In genomic region chr1:245609354-245609753, GRCh38 we compare ENCODE assay signal across 10 cellular contexts.
"Had no signal": no experiment of that assay in that cellular context is flagged by ENCODE, and none has a peak within 500 bp of the region (broad histone marks: within the 10 kb centered on the region; RNA-seq: fewer than 3 reads in every experiment).

No MANE protein-coding gene starts in this region.

- H3K9me3 ChIP-seq: psoas muscle had no signal

- H3K4me3 ChIP-seq: psoas muscle had no signal

- DNase-seq: activated CD4-positive, alpha-beta memory T cell treated with anti-CD3 and anti-CD28 coated beads, Interleukin-2, amount 10 ng/mL, durations not matched to agents 7 days and 5 days; activated naive CD8-positive, alpha-beta T cell treated with anti-CD3 and anti-CD28 coated beads, Interleukin-2, amount 10 ng/mL, durations not matched to agents 7 days and 5 days; anterior cingulate cortex; dermis blood vessel endothelial cell; immature natural killer cell; psoas muscle; stimulated activated CD4-positive, alpha-beta T cell treated with anti-CD3 and anti-CD28 coated beads, Interleukin-12 subunit alpha, Interleukin-12 subunit beta, amount 100 ng/mL, for 4 hours; stimulated activated naive CD4-positive, alpha-beta T cell treated with Interleukin-2 at 50 U/mL for 16 hours had no signal

- H3K27ac ChIP-seq: psoas muscle had no signal

- H3K4me1 ChIP-seq: psoas muscle had no signal

- ATAC-seq: left lobe of liver, psoas muscle, sciatic nerve had no signal
